Comparison of ENCODE assay signal across 8 cellular contexts in the genomic region with DNA sequence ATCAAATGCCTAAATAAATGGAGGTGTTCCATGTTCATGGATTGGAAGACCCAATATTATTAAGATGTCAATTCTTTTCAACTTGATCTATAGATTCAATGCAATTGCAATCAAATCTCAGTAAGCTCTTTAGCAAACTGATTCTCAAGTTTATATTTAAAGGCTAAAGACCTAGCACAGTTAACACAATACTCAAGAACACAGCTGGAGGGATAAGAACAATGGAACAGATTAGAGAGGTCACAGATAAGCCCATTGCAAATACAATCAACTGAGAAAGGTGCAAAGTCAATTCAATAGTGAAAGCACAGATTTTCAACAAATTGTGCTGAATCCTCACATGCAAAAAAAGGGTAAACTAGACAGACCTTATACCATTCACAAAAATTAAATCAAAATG.
"Had no signal": no experiment of that assay in that cellular context is flagged by ENCODE, and none has a peak within 500 bp of the region (broad histone marks: within the 10 kb centered on the region; RNA-seq: fewer than 3 reads in every experiment).

No MANE protein-coding gene starts in this region.

- H3K4me1 Mint-ChIP-seq: IgD-negative memory B cell had no signal

- H3K4me3 ChIP-seq: GM23248, HAP-1 had no signal

- H3K36me3 Mint-ChIP-seq: IgD-negative memory B cell had no signal

- H3K9me3 ChIP-seq: HAP-1 had no signal

- DNase-seq: GM23248, GOT3, H7, HFFc6 had no signal

- H3K27ac Mint-ChIP-seq: HFFc6, IgD-negative memory B cell had no signal

- H3K9me3 Mint-ChIP-seq: HFFc6, IgD-negative memory B cell had no signal

- H3K27me3 Mint-ChIP-seq: IgD-negative memory B cell had no signal

- H2AFZ ChIP-seq: GM23248 had no signal

- H3K9ac ChIP-seq: GM23248 had no signal

- H3K27ac ChIP-seq: GM23248, HL-60 had no signal

- FAIRE-seq: HepG2 had no signal

- H3K4me1 ChIP-seq: HAP-1 had no signal

- H3K36me3 ChIP-seq: HAP-1 had no signal

- H3K4me3 Mint-ChIP-seq: HFFc6, IgD-negative memory B cell had no signal
